ENCODE assay signal across 8 cellular contexts in genomic region chr6:89352329-89353117, GRCh38. TPM values are rescaled to one million over a fixed set of nuclear protein-coding genes. Genes with fewer than 3 reads are reported as not detected.
DNase-seq lines count a peak whose midpoint lies in the region; ATAC-seq and TF ChIP-seq lines count a peak whose summit lies in the region.

Gene UBE2J1, minus strand, starts transcription at chr6:89352722. Its CDS starts 153 bp downstream, at chr6:89352569.

- peak within 1 kb of the TSS; percentile 89 for H3K27ac ChIP-seq in AG04450 (ENCODE audit: low read depth, low read length)

- H3K9me3 ChIP-seq in AG04450 (ENCODE audit: control insufficient read depth, insufficient read depth, low read length), result peaks cover 3% of the 10 kb centered on the region; the same call in 1 of the 2 replicates

- ATAC-seq in GM18519 (IDR thresholded peaks at IDR 0.05; ENCODE audit: low FRiP score, unreplicated experiment) (peak; percentile 31), HG03097 (IDR thresholded peaks at IDR 0.05; ENCODE audit: low FRiP score, unreplicated experiment) (peak; percentile 36)

- H3K4me3 ChIP-seq in AG04450 (ENCODE audit: low read depth, low read length), result peak within 1 kb of the TSS; percentile 95

- CTCF ChIA-PET in AG04450 (lab: Charles Lee), result interaction anchor here (0.6 to 6.8 kb wide), 7 partner anchors 11 to 369 kb away, joined by 3 to 53 read pairs (median 6); no protein-coding TSS in a partner anchor
- CTCF ChIA-PET in activated CD8-positive, alpha-beta memory T cell treated with anti-CD3 and anti-CD28 coated beads for 36 hours (lab: Charles Lee), result interaction anchor here (0.7 to 2.9 kb wide), 7 partner anchors 11 to 255 kb away, joined by 3 to 11 read pairs (median 4); no protein-coding TSS in a partner anchor

- no peaks in the 10 kb centered on the region for H3K27me3 ChIP-seq in AG04450 (ENCODE audit: control insufficient read depth, insufficient read depth, low read length)

- TF ChIP-seq CTCF in AG04450 (IDR thresholded peaks at IDR 0.05; ENCODE audit: low read depth, low read length), result no peak

- DNase-seq in AG04450 (ENCODE audit: low read depth, low spot score) (peak; percentile 77), NCI-H526 treated with DMSO at 0.1 percent for 48 hours (lab: John Stamatoyannopoulos, UW) (peak; percentile 45), medulla oblongata (ENCODE audit: extremely low spot score) (peak; percentile 90)
- peak; percentile 54 for DNase-seq in effector CD8-positive, alpha-beta T cell (lab: John Stamatoyannopoulos, UW)
- peak; percentile 45 to 69 (median 56) for DNase-seq in stimulated activated CD4-positive, alpha-beta T cell treated with anti-CD3 and anti-CD28 coated beads, TNF-alpha, amount 100 ng/mL, for 48 hours (ENCODE audit: low read depth in 3 of 3)

- POLR2A ChIA-PET in AG04450 (lab: Yijun Ruan, JAX), result interaction anchor here (0.6 to 2.0 kb wide), 12 partner anchors 11 to 1963 kb away, joined by 3 to 8 read pairs (median 4); partner anchors contain the start of genes LYRM2, PM20D2, PNRC1 and RNGTT
- POLR2A ChIA-PET in activated CD8-positive, alpha-beta memory T cell treated with anti-CD3 and anti-CD28 coated beads for 36 hours (lab: Charles Lee), result interaction anchor here (0.6 to 3.1 kb wide), 4 partner anchors 55 to 272 kb away, joined by 3 to 15 read pairs (median 4); partner anchors contain the start of genes PM20D2, PNRC1 and RRAGD

RNA-seq across cellular contexts. Expression of gene UBE2J1, which starts in this region (rescaled TPM):
- 38.8 and 49.4 TPM in 2 replicates for polyA plus RNA-seq in AG04450 (2011; rRNA removed)
- 19.9 and 29.0 TPM in 2 replicates for polyA minus RNA-seq in AG04450 (2011; rRNA and poly(A)+ RNA removed)
- 10 to 100 TPM; 31.2 to 31.7 TPM for total RNA-seq in activated CD8-positive, alpha-beta memory T cell treated with anti-CD3 and anti-CD28 coated beads for 36 hours

Comparison
In these comparisons a context has a peak if more than half of its experiments do, and no peak if none do; other contexts are left out.
1. Peak in every context shown above with its lines: DNase-seq, ATAC-seq, H3K4me3 ChIP-seq and H3K27ac ChIP-seq.